ENCODE assay signal across 25 cellular contexts in genomic region chr3:179546814-179547241, GRCh38. TPM values are rescaled to one million over a fixed set of nuclear protein-coding genes. Genes with fewer than 3 reads are reported as not detected.
DNase-seq lines count a peak whose midpoint lies in the region; FAIRE-seq and TF ChIP-seq lines count a peak whose summit lies in the region.
"Had no signal": no experiment of that assay in that cellular context is flagged by ENCODE, and none has a peak within 500 bp of the region (broad histone marks: within the 10 kb centered on the region; RNA-seq: fewer than 3 reads in every experiment).

No MANE protein-coding gene starts in this region.

- no peak for TF ChIP-seq CTCF in GM12865 (IDR thresholded peaks at IDR 0.05; ENCODE audit: insufficient read depth, low read depth, low read length, missing control alignments)
- no peak for TF ChIP-seq CTCF in H1 (IDR thresholded peaks at IDR 0.05; ENCODE audit: control extremely low read depth in 1 of 3, insufficient read depth in 1 of 3, low read depth in 1 of 3, low read length in 3 of 3)

- H4K8ac ChIP-seq in H1 (ENCODE audit: extremely low read depth, insufficient read depth, low read length) (no peak overlapping the region), neuronal stem cell (ENCODE audit: low read depth, low read length) (no peak overlapping the region)

- H3K9ac ChIP-seq in HUES6 (ENCODE audit: low read length) (no peak overlapping the region), H1 (replicated peaks in 1 of 4; ENCODE audit: extremely low read depth in 1 of 4, low read depth in 3 of 4, low read length in 3 of 4) (no peak overlapping the region), neuronal stem cell (ENCODE audit: low read depth, low read length, poor library complexity) (no peak overlapping the region)
- H3K9ac ChIP-seq: parathyroid adenoma had no signal

- H2BK5ac ChIP-seq in H1 (ENCODE audit: low read depth, low read length): no peak overlapping the region; the same call in 1 of the 2 replicates
- H2BK5ac ChIP-seq in neuronal stem cell (ENCODE audit: low read length): no peak overlapping the region

- no peak for TF ChIP-seq POLR2A in H1 (IDR thresholded peaks at IDR 0.05; ENCODE audit: control extremely low read depth in 1 of 2, low read depth in 2 of 2, low read length in 2 of 2)

- no peak overlapping the region for H2BK20ac ChIP-seq in H1 (ENCODE audit: low read length)

- TF ChIP-seq EP300 in H1 (IDR thresholded peaks at IDR 0.05; ENCODE audit: borderline replicate concordance in 1 of 2, low read depth in 2 of 2, low read length in 2 of 2): no peak

- H4K20me1 ChIP-seq in H1 (replicated peaks in 1 of 2; ENCODE audit: control insufficient read depth in 1 of 2, insufficient read depth in 2 of 2, low read length in 2 of 2): no peaks in the 10 kb centered on the region

- DNase-seq in GM12865 (ENCODE audit: low read depth) (peak; percentile 47), H1 (ENCODE audit: low read depth in 1 of 2, low spot score in 2 of 2) (no peak), neuronal stem cell (ENCODE audit: low spot score) (no peak), NCI-H1417 (lab: John Stamatoyannopoulos, UW) (no peak)
- no peak for DNase-seq in stimulated activated CD4-positive, alpha-beta T cell treated with anti-CD3 and anti-CD28 coated beads, Interleukin-2, amount 100 ng/mL, for 48 hours
- DNase-seq in NK-92 treated with Interleukin-12 subunit alpha and Interleukin-12 subunit beta, amount 100 ng/mL, for 24 hours (lab: John Stamatoyannopoulos, UW): no peak
- DNase-seq: activated CD4-positive, CD25-positive, alpha-beta regulatory T cell treated with anti-CD3 and anti-CD28 coated beads, Interleukin-2, amount 50 U/mL, for 72 hours; activated T-cell treated with anti-CD3 and anti-CD28 coated beads, Interleukin-2, amount 50 U/mL, for 72 hours; aorta; CD8-positive, alpha-beta memory T cell; DMS79 treated with DMSO at 0.1 percent for 48 hours; dorsolateral prefrontal cortex; naive thymus-derived CD4-positive, alpha-beta T cell; NCI-H1092 treated with DMSO at 0.1 percent for 48 hours; NCI-H2081 treated with DMSO at 0.1 percent for 48 hours; NCI-H524; SHP77; sigmoid colon; stimulated activated naive B cell treated with anti-CD40 and anti-IgM and Interleukin-4, amounts not matched to agents 10 μg/mL and 1 μg/mL and 100 μg/mL, for 72 hours; SW 1271; thyroid gland had no signal

- WGBS in H1 (ENCODE audit: extremely low coverage in 1 of 2, insufficient coverage in 1 of 2, insufficient read length in 1 of 2, insufficient replicate concordance in 2 of 2, low coverage in 1 of 2, low lambda C conversion rate in 2 of 2, missing lambda C conversion rate in 1 of 2), 2 experiments: 80% methylated on average over 2 of the region's 2 CpGs; no CpG with 5 or more reads in 1 of the 2 experiments
- WGBS in neuronal stem cell (ENCODE audit: extremely low coverage in 2 of 2, insufficient read length in 2 of 2, insufficient replicate concordance in 1 of 2), 2 donors: no CpG with 5 or more reads among the region's 2 CpGs

- POLR2A ChIA-PET in H1 (lab: Charles Lee; ENCODE audit: partially characterized antibody): no interaction called here

- H3K56ac ChIP-seq in H1 (replicated peaks; ENCODE audit: insufficient read length, low read depth, low read length): no peak overlapping the region

- no peaks in the 10 kb centered on the region for H3K9me3 ChIP-seq in HUES6 (ENCODE audit: control insufficient read depth, insufficient read depth, low read depth, low read length)
- no peaks in the 10 kb centered on the region for H3K9me3 ChIP-seq in H1 (ENCODE audit: insufficient read depth in 2 of 2, low read depth in 1 of 2, low read length in 1 of 2)
- no peaks in the 10 kb centered on the region for H3K9me3 ChIP-seq in neuronal stem cell (replicated peaks in 1 of 2; ENCODE audit: control insufficient read depth in 2 of 2, insufficient read depth in 1 of 2, low read depth in 1 of 2, low read length in 2 of 2)
- H3K9me3 ChIP-seq: HAP-1, sigmoid colon, thyroid gland had no signal

- H4K91ac ChIP-seq in H1 (replicated peaks; ENCODE audit: insufficient read length, low read length) (no peak overlapping the region), neuronal stem cell (ENCODE audit: low read depth, low read length, poor library complexity) (no peak overlapping the region)

- H3K4me2 ChIP-seq in H1 (ENCODE audit: insufficient read depth in 1 of 2, low read depth in 2 of 2, low read length in 2 of 2) (no peak overlapping the region), neuronal stem cell (ENCODE audit: insufficient read depth, low read length, poor library complexity, severe bottlenecking) (no peak overlapping the region)

- H2BK120ac ChIP-seq in H1 (replicated peaks; ENCODE audit: low read depth, low read length): no peak overlapping the region
- H2BK120ac ChIP-seq in neuronal stem cell (ENCODE audit: low read depth, low read length): no peak overlapping the region

- no peaks in the 10 kb centered on the region for H3K23me2 ChIP-seq in H1 (ENCODE audit: low read depth, low read length)

- H2AFZ ChIP-seq in H1 (ENCODE audit: low read length): no peak overlapping the region
- H2AFZ ChIP-seq in neuronal stem cell (ENCODE audit: low read length): peak overlapping the region; percentile 19
- H2AFZ ChIP-seq: parathyroid adenoma had no signal

- H3K27me3 ChIP-seq in HUES6 (ENCODE audit: control insufficient read depth, insufficient read depth, low read length): no peaks in the 10 kb centered on the region
- H3K27me3 ChIP-seq in H1 (replicated peaks in 1 of 4; ENCODE audit: control insufficient read depth in 3 of 4, extremely low read depth in 1 of 4, insufficient read depth in 3 of 4, low read length in 3 of 4): no peaks in the 10 kb centered on the region
- no peaks in the 10 kb centered on the region for H3K27me3 ChIP-seq in neuronal stem cell (ENCODE audit: control insufficient read depth in 3 of 3, insufficient read depth in 3 of 3, low read depth in 1 of 3, low read length in 3 of 3)
- H3K27me3 ChIP-seq: dorsolateral prefrontal cortex, sigmoid colon, thyroid gland had no signal

- H2AK5ac ChIP-seq in H1 (ENCODE audit: low read depth, low read length) (no peak overlapping the region), neuronal stem cell (ENCODE audit: low read depth, low read length) (no peak overlapping the region)

- no peaks in the 10 kb centered on the region for H3K36me3 ChIP-seq in HUES6 (ENCODE audit: control insufficient read depth, insufficient read depth, low read length)
- no peaks in the 10 kb centered on the region for H3K36me3 ChIP-seq in H1 (ENCODE audit: control insufficient read depth in 2 of 4, insufficient read depth in 4 of 4, low read length in 3 of 4)
- no peaks in the 10 kb centered on the region for H3K36me3 ChIP-seq in neuronal stem cell (replicated peaks in 1 of 2; ENCODE audit: control insufficient read depth in 2 of 2, insufficient read depth in 2 of 2, low read length in 2 of 2)
- H3K36me3 ChIP-seq: HAP-1, sigmoid colon, thyroid gland had no signal

- FAIRE-seq in H1 (lab: Jason Lieb, UNC): no peak
- FAIRE-seq: frontal cortex had no signal

- H2BK12ac ChIP-seq in H1 (ENCODE audit: low read depth, low read length): peak overlapping the region; percentile 11; the same call in 1 of the 2 replicates
- H2BK12ac ChIP-seq in neuronal stem cell (ENCODE audit: low read length): no peak overlapping the region

- H3K79me1 ChIP-seq in H1 (ENCODE audit: low read depth, low read length): no peaks in the 10 kb centered on the region
- no peaks in the 10 kb centered on the region for H3K79me1 ChIP-seq in neuronal stem cell (ENCODE audit: low read depth, low read length)

- H2BK15ac ChIP-seq in H1 (ENCODE audit: low read length): no peak overlapping the region
- no peak overlapping the region for H2BK15ac ChIP-seq in neuronal stem cell (ENCODE audit: low read length)

- H3K23ac ChIP-seq in H1 (ENCODE audit: insufficient read length) (no peak overlapping the region), neuronal stem cell (ENCODE audit: low read depth, low read length, poor library complexity) (no peak overlapping the region)

- H3K79me2 ChIP-seq in H1 (ENCODE audit: control insufficient read depth in 1 of 2, insufficient read depth in 2 of 2, low read length in 2 of 2): no peaks in the 10 kb centered on the region
- H3K79me2 ChIP-seq: parathyroid adenoma had no signal

- H3K4me3 ChIP-seq in GM12865 (ENCODE audit: low read depth, low read length) (no peak overlapping the region), HUES6 (ENCODE audit: low read depth, low read length) (0 out of 2 replicates have a peak overlapping the region, but pooled peaks have one; percentile 31), H1 (ENCODE audit: extremely low read depth in 1 of 4, insufficient read depth in 2 of 4, low read depth in 3 of 4, low read length in 4 of 4) (no peak overlapping the region), neuronal stem cell (ENCODE audit: low read length in 2 of 2) (no peak overlapping the region)
- H3K4me3 ChIP-seq: dorsolateral prefrontal cortex, HAP-1, sigmoid colon, thyroid gland had no signal

- H3K27ac ChIP-seq in HUES6 (ENCODE audit: low read depth, low read length) (no peak overlapping the region), H1 (ENCODE audit: low read depth, low read length) (no peak overlapping the region), neuronal stem cell (replicated peaks; ENCODE audit: low read length) (no peak overlapping the region)
- H3K27ac ChIP-seq: dorsolateral prefrontal cortex, parathyroid adenoma, sigmoid colon, thyroid gland had no signal

- no peak overlapping the region for H3K14ac ChIP-seq in H1 (ENCODE audit: insufficient read length)
- H3K14ac ChIP-seq in neuronal stem cell (ENCODE audit: low read length): no peak overlapping the region

- H3K4ac ChIP-seq in H1 (replicated peaks; ENCODE audit: insufficient read length, low read depth, low read length): no peak overlapping the region
- no peak overlapping the region for H3K4ac ChIP-seq in neuronal stem cell (ENCODE audit: low read length)

- TF ChIP-seq RAD21 in H1 (IDR thresholded peaks at IDR 0.05 in 1 of 2, conservative IDR thresholded peaks at IDR 0.05 in 1 of 2; ENCODE audit: low read depth in 2 of 2, low read length in 2 of 2): no peak

- H4K5ac ChIP-seq in H1 (ENCODE audit: insufficient read length, low read depth, low read length): no peak overlapping the region

- H3K18ac ChIP-seq in H1 (ENCODE audit: extremely low read depth, low read length) (no peak overlapping the region), neuronal stem cell (ENCODE audit: low read length) (peak overlapping the region; percentile 42)

- CTCF ChIA-PET in H1 (lab: Charles Lee; ENCODE audit: partially characterized antibody): interaction anchor here (0.6 to 2.7 kb wide), 2 partner anchors 11 to 100 kb away, joined by 3 to 9 read pairs; no protein-coding TSS in a partner anchor

- peaks cover 11% of the 10 kb centered on the region for H3K4me1 ChIP-seq in HUES6 (ENCODE audit: control insufficient read depth, insufficient read depth, low read length)
- H3K4me1 ChIP-seq in H1 (replicated peaks in 1 of 4; ENCODE audit: control insufficient read depth in 3 of 4, insufficient read depth in 4 of 4, low read length in 3 of 4): peaks cover 0 to 4% (median 0%) of the 10 kb centered on the region in 4 experiments; a peak in 2 of 7 replicates
- peaks cover 2% of the 10 kb centered on the region in 2 donors for H3K4me1 ChIP-seq in neuronal stem cell (ENCODE audit: control insufficient read depth in 2 of 2, insufficient read depth in 1 of 2, low read depth in 1 of 2, low read length in 2 of 2)
- H3K4me1 ChIP-seq: parathyroid adenoma, thyroid gland had no signal

RNA-seq across cellular contexts. Expression of gene ACTL6A, which starts 15.9 kb away (rescaled TPM):
- total RNA-seq in H1 (2021; fragmentation: NEBNext Ultra II Directional; extraction: Animal tissue kit (Norgen Biotek cat#: 25700)): 76.9 and 83.3 TPM in 2 replicates
- polyA plus RNA-seq in H1 (2011; rRNA removed): 99.5 and 141 TPM in 2 replicates
- 151 TPM for polyA plus RNA-seq in H1 (2011; cell fraction: cytosol; rRNA removed)
- 28.3 TPM for polyA plus RNA-seq in H1 (2011; cell fraction: nucleus; rRNA removed)
- 77.3 to 85.3 TPM (median 83.5 TPM) in 4 replicates for polyA plus RNA-seq in H1 (2012, experiment 1 of 2)
- 9.7 TPM for polyA plus RNA-seq in H1 (2012, experiment 2 of 2)
- polyA plus RNA-seq in H1 (2013, experiment 1 of 2): 52.9 TPM
- polyA plus RNA-seq in H1 (2013, experiment 2 of 2): 50.2 TPM
- 48.6 and 71.2 TPM in 2 replicates for polyA minus RNA-seq in H1 (2011; rRNA and poly(A)+ RNA removed)
- 47.9 TPM for polyA minus RNA-seq in H1 (2011; cell fraction: cytosol; rRNA and poly(A)+ RNA removed)
- polyA minus RNA-seq in H1 (2011; cell fraction: nucleus; rRNA and poly(A)+ RNA removed): 49.3 TPM
- polyA plus RNA-seq in neuronal stem cell (2013, experiment 1 of 2): 75.9 TPM
- polyA plus RNA-seq in neuronal stem cell (2013, experiment 2 of 2): 75.0 TPM

RNA-seq across cellular contexts. Expression of gene MRPL47, which starts 57.6 kb away (rescaled TPM):
- total RNA-seq in H1 (2021; fragmentation: NEBNext Ultra II Directional; extraction: Animal tissue kit (Norgen Biotek cat#: 25700)): 76.6 and 81.4 TPM in 2 replicates
- 12.2 and 26.1 TPM in 2 replicates for polyA plus RNA-seq in H1 (2011; rRNA removed)
- 43.0 TPM for polyA plus RNA-seq in H1 (2011; cell fraction: cytosol; rRNA removed)
- polyA plus RNA-seq in H1 (2011; cell fraction: nucleus; rRNA removed): 8.4 TPM
- 48.2 to 95.1 TPM (median 61.8 TPM) in 4 replicates for polyA plus RNA-seq in H1 (2012, experiment 1 of 2)
- 17.6 TPM for polyA plus RNA-seq in H1 (2012, experiment 2 of 2)
- polyA plus RNA-seq in H1 (2013, experiment 1 of 2): 111 TPM
- 114 TPM for polyA plus RNA-seq in H1 (2013, experiment 2 of 2)
- 10.4 and 13.5 TPM in 2 replicates for polyA minus RNA-seq in H1 (2011; rRNA and poly(A)+ RNA removed)
- 10.6 TPM for polyA minus RNA-seq in H1 (2011; cell fraction: cytosol; rRNA and poly(A)+ RNA removed)
- 16.0 TPM for polyA minus RNA-seq in H1 (2011; cell fraction: nucleus; rRNA and poly(A)+ RNA removed)
- 96.3 TPM for polyA plus RNA-seq in neuronal stem cell (2013, experiment 1 of 2)
- 95.4 TPM for polyA plus RNA-seq in neuronal stem cell (2013, experiment 2 of 2)

RNA-seq across cellular contexts. Expression of gene NDUFB5, which starts 57.8 kb away (rescaled TPM):
- total RNA-seq in H1 (2021; fragmentation: NEBNext Ultra II Directional; extraction: Animal tissue kit (Norgen Biotek cat#: 25700)): 74.1 and 85.8 TPM in 2 replicates
- polyA plus RNA-seq in H1 (2011; rRNA removed): 16.4 and 46.1 TPM in 2 replicates
- polyA plus RNA-seq in H1 (2011; cell fraction: cytosol; rRNA removed): 36.7 TPM
- 6.3 TPM for polyA plus RNA-seq in H1 (2011; cell fraction: nucleus; rRNA removed)
- 28.0 to 59.9 TPM (median 44.3 TPM) in 4 replicates for polyA plus RNA-seq in H1 (2012, experiment 1 of 2)
- polyA plus RNA-seq in H1 (2012, experiment 2 of 2): 21.5 TPM
- 84.1 TPM for polyA plus RNA-seq in H1 (2013, experiment 1 of 2)
- polyA plus RNA-seq in H1 (2013, experiment 2 of 2): 84.7 TPM
- 5.3 and 5.4 TPM in 2 replicates for polyA minus RNA-seq in H1 (2011; rRNA and poly(A)+ RNA removed)
- 14.7 TPM for polyA minus RNA-seq in H1 (2011; cell fraction: cytosol; rRNA and poly(A)+ RNA removed)
- polyA minus RNA-seq in H1 (2011; cell fraction: nucleus; rRNA and poly(A)+ RNA removed): 7.5 TPM
- polyA plus RNA-seq in neuronal stem cell (2013, experiment 1 of 2): 103 TPM
- polyA plus RNA-seq in neuronal stem cell (2013, experiment 2 of 2): 104 TPM
